ENCODE assay signal across 20 cellular contexts in genomic region chr12:111064982-111065381, GRCh38. TPM values are rescaled to one million over a fixed set of nuclear protein-coding genes. Genes with fewer than 3 reads are reported as not detected.
DNase-seq lines count a peak whose midpoint lies in the region; ATAC-seq and TF ChIP-seq lines count a peak whose summit lies in the region.
"Had no signal": no experiment of that assay in that cellular context is flagged by ENCODE, and none has a peak within 500 bp of the region (broad histone marks: within the 10 kb centered on the region; RNA-seq: fewer than 3 reads in every experiment).

No MANE protein-coding gene starts in this region.

- DNase-seq in RWPE2 (ENCODE audit: low spot score) (no peak), left lobe of liver (ENCODE audit: low spot score) (no peak), endothelial cell (ENCODE audit: low spot score) (no peak)
- DNase-seq in effector CD4-positive, alpha-beta T cell: no peak
- DNase-seq: CD4-positive, alpha-beta T cell; CD8-positive, alpha-beta memory T cell; DMS 273 treated with DMSO at 0.1 percent for 48 hours; DMS79; EL; GDM1; GM23248; H7; HCEC 1CT had no signal

- H3K27me3 Mint-ChIP-seq in endothelial cell (ENCODE audit: unreplicated experiment): peaks cover 10% of the 10 kb centered on the region
- H3K27me3 Mint-ChIP-seq: CD4-positive, alpha-beta T cell had no signal

- peaks cover 41% of the 10 kb centered on the region for H3K4me1 ChIP-seq in RWPE2 (ENCODE audit: insufficient read depth, poor library complexity, severe bottlenecking)

- H3K27me3 ChIP-seq in RWPE2 (ENCODE audit: insufficient read depth, poor library complexity, severe bottlenecking): no peaks in the 10 kb centered on the region
- H3K27me3 ChIP-seq: BLaER1 had no signal

- TF ChIP-seq CTCF in C4-2B (conservative IDR thresholded peaks at IDR 0.05): no peak
- TF ChIP-seq CTCF in RWPE2 (IDR thresholded peaks at IDR 0.05; ENCODE audit: poor library complexity, severe bottlenecking): no peak
- TF ChIP-seq CTCF in endothelial cell (IDR thresholded peaks at IDR 0.05; ENCODE audit: unreplicated experiment): no peak

- no peak for ATAC-seq in RWPE2 (ENCODE audit: low read depth)
- peak; percentile 38 for ATAC-seq in left lobe of liver
- no peak for ATAC-seq in HG03378 (IDR thresholded peaks at IDR 0.05; ENCODE audit: unreplicated experiment)
- ATAC-seq: GM12878 had no signal

- H3K4me3 Mint-ChIP-seq in endothelial cell (ENCODE audit: unreplicated experiment): no peak overlapping the region
- H3K4me3 Mint-ChIP-seq: B cell; CD14-positive monocyte; CD4-positive, alpha-beta T cell had no signal

- no peak overlapping the region for H3K27ac Mint-ChIP-seq in endothelial cell (ENCODE audit: unreplicated experiment)
- H3K27ac Mint-ChIP-seq: B cell; CD14-positive monocyte; CD4-positive, alpha-beta T cell had no signal

- no peaks in the 10 kb centered on the region for H3K9me3 ChIP-seq in RWPE2 (ENCODE audit: severe bottlenecking)

- H3K4me3 ChIP-seq in RWPE2 (ENCODE audit: severe bottlenecking): no peak overlapping the region
- H3K4me3 ChIP-seq: BLaER1, GM12878, GM23248 had no signal

- no peaks in the 10 kb centered on the region for H3K36me3 Mint-ChIP-seq in endothelial cell (ENCODE audit: low read depth, unreplicated experiment)
- H3K36me3 Mint-ChIP-seq: CD14-positive monocyte; CD8-positive, alpha-beta memory T cell had no signal

- peaks cover 25% of the 10 kb centered on the region for H3K4me1 Mint-ChIP-seq in endothelial cell (ENCODE audit: unreplicated experiment)
- H3K4me1 Mint-ChIP-seq: B cell had no signal

- peak overlapping the region; percentile 86 for H3K27ac ChIP-seq in C4-2B
- peak overlapping the region; percentile 96 for H3K27ac ChIP-seq in RWPE2 (ENCODE audit: poor library complexity, severe bottlenecking)
- H3K27ac ChIP-seq: BLaER1, GM23248 had no signal

- H3K9me3 Mint-ChIP-seq in endothelial cell (ENCODE audit: unreplicated experiment): no peaks in the 10 kb centered on the region
- H3K9me3 Mint-ChIP-seq: CD4-positive, alpha-beta T cell had no signal

- no peaks in the 10 kb centered on the region for H3K36me3 ChIP-seq in RWPE2 (ENCODE audit: low read depth)
- H3K36me3 ChIP-seq: BLaER1 had no signal

RNA-seq across cellular contexts. Expression of gene CUX2, which starts 31.0 kb away (rescaled TPM):
- total RNA-seq in left lobe of liver (43.2 TPM), endothelial cell (ENCODE audit: unreplicated experiment) (0.67 TPM)
- total RNA-seq: A172; B cell; CD8-positive, alpha-beta memory T cell; GM23248 had no signal

Comparison
In these comparisons a context has a peak if more than half of its experiments do, and no peak if none do; other contexts are left out.
1. RNA of gene CUX2, which starts 31.0 kb away (total RNA-seq): 43.2 TPM in left lobe of liver (single experiment); 0.67 TPM in endothelial cell (single experiment); every median in the first group is over 10 times any median in the second.